Comparison of ENCODE assay signal across 8 cellular contexts in the genomic region with DNA sequence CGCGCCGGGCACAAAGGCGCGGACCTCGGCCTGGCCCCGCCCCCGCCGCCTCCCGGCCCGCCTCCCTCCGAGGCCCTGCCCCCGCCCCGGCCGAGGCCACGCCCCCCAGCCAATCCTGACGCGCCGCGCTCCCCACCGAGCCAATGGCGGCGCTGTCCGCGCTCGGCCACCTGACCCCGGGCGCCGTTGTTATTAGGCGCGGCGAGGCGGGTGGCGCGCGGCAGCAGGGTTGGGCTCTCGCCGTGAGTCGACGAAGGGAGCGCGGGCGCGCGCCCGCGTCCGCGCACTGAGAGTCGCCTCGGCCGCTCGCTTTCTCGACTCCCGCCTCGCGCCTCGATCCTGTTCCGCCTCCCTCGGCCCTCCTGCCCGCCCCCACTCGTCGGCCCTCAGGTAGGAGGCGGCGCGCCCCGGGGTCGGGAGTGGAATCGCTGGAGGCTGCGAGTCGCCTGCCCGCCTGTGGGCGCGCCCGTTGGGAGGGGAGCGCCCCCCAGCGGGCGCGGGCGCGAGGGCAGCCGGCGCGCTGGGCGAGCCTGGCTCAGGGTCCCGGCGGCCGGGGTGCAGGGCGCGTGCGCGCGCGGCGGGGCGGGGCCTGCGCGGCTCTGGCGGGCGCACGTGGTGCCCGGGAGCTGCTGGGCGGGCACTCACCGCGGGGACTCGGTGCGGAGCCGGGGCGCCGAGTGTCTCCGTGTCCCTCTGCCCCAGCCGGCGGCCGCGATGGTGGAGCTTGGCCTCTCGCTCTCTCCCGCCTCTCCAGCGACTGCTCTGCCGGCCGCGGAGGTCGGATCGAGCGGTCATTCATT. TPM values are rescaled to one million over a fixed set of nuclear protein-coding genes. Genes with fewer than 3 reads are reported as not detected.
DNase-seq lines count a peak whose midpoint lies in the region; ATAC-seq and TF ChIP-seq lines count a peak whose summit lies in the region.

No MANE protein-coding gene starts in this region.

- DNase-seq in Ammon's horn (ENCODE audit: low spot score) = peak; percentile 93
- peak; percentile 95 for DNase-seq in NCI-H82 (lab: John Stamatoyannopoulos, UW)
- peak; percentile 25 for DNase-seq in astrocyte of the spinal cord (ENCODE audit: low read depth, low spot score)
- peak; percentile 82 for DNase-seq in sciatic nerve (ENCODE audit: low spot score)
- no peak for DNase-seq in effector memory CD4-positive, alpha-beta T cell

- H3K4me3 ChIP-seq in astrocyte of the spinal cord (ENCODE audit: low read depth, low read length) (no peak overlapping the region), iPS-11a (ENCODE audit: low read depth, low read length) (peak overlapping the region; percentile 56)
- no peak overlapping the region for H3K4me3 ChIP-seq in effector memory CD4-positive, alpha-beta T cell (ENCODE audit: insufficient read depth, low read depth, low read length, poor library complexity, severe bottlenecking)

- no peaks in the 10 kb centered on the region for H3K36me3 ChIP-seq in effector memory CD4-positive, alpha-beta T cell (ENCODE audit: control insufficient read depth, insufficient read depth, low read length)

- intact Hi-C loops in sciatic nerve (cut with DNase I) = no loop called here

- no peaks in the 10 kb centered on the region for H3K4me1 ChIP-seq in effector memory CD4-positive, alpha-beta T cell (ENCODE audit: control insufficient read depth, insufficient read depth, low read length, poor library complexity, severe bottlenecking)

- H3K9me3 ChIP-seq in effector memory CD4-positive, alpha-beta T cell (ENCODE audit: control insufficient read depth, low read length) = no peaks in the 10 kb centered on the region

- ATAC-seq in GM19035 (IDR thresholded peaks at IDR 0.05; ENCODE audit: unreplicated experiment) (peak; percentile 91), HG03175 (IDR thresholded peaks at IDR 0.05; ENCODE audit: unreplicated experiment) (peak; percentile 80), sciatic nerve (peak; percentile 91)

- H3K27ac ChIP-seq in effector memory CD4-positive, alpha-beta T cell (ENCODE audit: insufficient read depth, low read length, poor library complexity, severe bottlenecking) = no peak overlapping the region

- H3K27me3 ChIP-seq in effector memory CD4-positive, alpha-beta T cell (replicated peaks; ENCODE audit: control insufficient read depth, insufficient read depth, low read length, poor library complexity, severe bottlenecking) = peaks cover 16% of the 10 kb centered on the region

- no peak for TF ChIP-seq CTCF in astrocyte of the spinal cord (IDR thresholded peaks at IDR 0.05; ENCODE audit: low read depth, low read length)

- in situ Hi-C loops in astrocyte of the spinal cord (cut with HindIII; ENCODE audit: low sequenced_read_pairs) = no loop called here

RNA-seq across cellular contexts. Expression of gene CBLN1, which starts 0.4 kb away (rescaled TPM):
- total RNA-seq in sciatic nerve = 0.85 TPM

Comparison
In these comparisons a context has a peak if more than half of its experiments do, and no peak if none do; other contexts are left out.
1. DNase-seq: peak in Ammon's horn (single experiment), NCI-H82 (single experiment), astrocyte of the spinal cord (single experiment) and sciatic nerve (single experiment); none in effector memory CD4-positive, alpha-beta T cell (0 of 3).
2. Peak in every context shown above with its lines, with median percentiles within 50 percentile points of each other: ATAC-seq.